Comparison of ENCODE assay signal across 16 cellular contexts in the genomic region with DNA sequence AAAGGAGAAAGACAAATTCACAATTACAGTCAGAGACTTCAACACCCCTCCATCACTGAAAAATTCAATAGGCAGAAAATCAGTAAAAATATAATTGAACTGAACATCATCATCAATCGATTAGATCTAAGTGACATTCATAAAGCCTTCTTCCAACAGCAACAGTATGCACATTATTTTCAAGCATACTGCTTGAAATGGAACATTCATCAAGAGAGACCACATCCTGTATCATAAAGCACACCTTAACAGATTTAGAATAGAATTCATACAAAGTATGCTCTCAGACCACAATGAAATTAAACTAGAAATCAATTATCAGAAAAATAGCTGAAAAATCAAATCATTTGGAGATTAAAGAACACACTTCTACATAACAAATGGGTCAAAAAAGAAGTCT. TPM values are rescaled to one million over a fixed set of nuclear protein-coding genes. Genes with fewer than 3 reads are reported as not detected.
A peak's percentile ranks its signal among the peaks of the same experiment; 100 is the strongest.
DNase-seq lines count a peak whose midpoint lies in the region; ATAC-seq and TF ChIP-seq lines count a peak whose summit lies in the region.
"Had no signal": no experiment of that assay in that cellular context is flagged by ENCODE, and none has a peak within 500 bp of the region (broad histone marks: within the 10 kb centered on the region; RNA-seq: fewer than 3 reads in every experiment).

No MANE protein-coding gene starts in this region.

- intact Hi-C loops in activated CD8-positive, alpha-beta T cell treated with anti-CD3 and anti-CD28 coated beads for 36 hours (cut with micrococcal nuclease): no loop called here

- CTCF ChIA-PET in activated CD8-positive, alpha-beta T cell treated with anti-CD3 and anti-CD28 coated beads for 36 hours (lab: Charles Lee): interaction anchor here (1.0 to 1.8 kb wide), 5 partner anchors 10 to 193 kb away, joined by 3 to 6 read pairs (median 4); no protein-coding TSS in a partner anchor

- DNase-seq in activated naive CD8-positive, alpha-beta T cell treated with anti-CD3 and anti-CD28 coated beads for 36 hours: no peak
- no peak for DNase-seq in DND-41
- DNase-seq in activated CD8-positive, alpha-beta T cell treated with anti-CD3 and anti-CD28 coated beads for 36 hours: no peak
- DNase-seq in naive thymus-derived CD8-positive, alpha-beta T cell: peak in 3 of 10 donors; percentile 9 to 35 (median 28)
- DNase-seq: AML-193, EL, H7, NCI-H187 treated with DMSO at 0.1 percent for 48 hours, NCI-H446, NCI-H774, PC-9 had no signal

- no peak overlapping the region for H3K4me3 ChIP-seq in DND-41 (ENCODE audit: low read depth in 1 of 2, low read length in 2 of 2)
- H3K4me3 ChIP-seq: PC-9 had no signal

- POLR2A ChIA-PET in activated CD8-positive, alpha-beta T cell treated with anti-CD3 and anti-CD28 coated beads for 36 hours (lab: Charles Lee): no interaction called here
- POLR2A ChIA-PET in naive thymus-derived CD8-positive, alpha-beta T cell (lab: Charles Lee): interaction anchor here (1.6 kb wide), 1 partner anchor 165 kb away, joined by 4 read pairs; the partner anchor contains the start of gene RIC1

- H3K4me2 ChIP-seq in DND-41 (ENCODE audit: insufficient read depth, low read length): no peak overlapping the region
- H3K4me2 ChIP-seq: PC-9 had no signal

- H3K27me3 Mint-ChIP-seq in activated naive CD8-positive, alpha-beta T cell: no peaks in the 10 kb centered on the region
- H3K27me3 Mint-ChIP-seq in activated naive CD8-positive, alpha-beta T cell treated with anti-CD3 and anti-CD28 coated beads for 36 hours: no peaks in the 10 kb centered on the region
- no peaks in the 10 kb centered on the region for H3K27me3 Mint-ChIP-seq in activated CD8-positive, alpha-beta T cell treated with anti-CD3 and anti-CD28 coated beads for 36 hours
- no peaks in the 10 kb centered on the region for H3K27me3 Mint-ChIP-seq in naive thymus-derived CD8-positive, alpha-beta T cell

- peak overlapping the region; percentile 73 for H3K27ac Mint-ChIP-seq in activated naive CD8-positive, alpha-beta T cell
- no peak overlapping the region for H3K27ac Mint-ChIP-seq in activated naive CD8-positive, alpha-beta T cell treated with anti-CD3 and anti-CD28 coated beads for 36 hours
- H3K27ac Mint-ChIP-seq in activated CD8-positive, alpha-beta T cell treated with anti-CD3 and anti-CD28 coated beads for 36 hours: no peak overlapping the region
- H3K27ac Mint-ChIP-seq in naive thymus-derived CD8-positive, alpha-beta T cell: peak overlapping the region in 9 of 10 donors; percentile 2 to 57 (median 30)

- H2AFZ ChIP-seq in DND-41 (ENCODE audit: low read depth, low read length): no peak overlapping the region
- H2AFZ ChIP-seq: PC-9 had no signal

- H3K79me2 ChIP-seq in DND-41 (ENCODE audit: insufficient read depth, low read length): no peaks in the 10 kb centered on the region

- no peak for TF ChIP-seq CTCF in DND-41 (IDR thresholded peaks at IDR 0.05; ENCODE audit: borderline replicate concordance, extremely low read depth, low read length, poor library complexity, severe bottlenecking)
- TF ChIP-seq CTCF in activated CD8-positive, alpha-beta T cell treated with anti-CD3 and anti-CD28 coated beads for 36 hours (IDR thresholded peaks at IDR 0.05): no peak

- H3K4me1 Mint-ChIP-seq in activated naive CD8-positive, alpha-beta T cell (ENCODE audit: low read depth): peaks cover 57% of the 10 kb centered on the region
- H3K4me1 Mint-ChIP-seq in activated naive CD8-positive, alpha-beta T cell treated with anti-CD3 and anti-CD28 coated beads for 36 hours: peaks cover 47% of the 10 kb centered on the region
- H3K4me1 Mint-ChIP-seq in activated CD8-positive, alpha-beta T cell treated with anti-CD3 and anti-CD28 coated beads for 36 hours (ENCODE audit: low read depth): peaks cover 54% of the 10 kb centered on the region
- H3K4me1 Mint-ChIP-seq in naive thymus-derived CD8-positive, alpha-beta T cell: peaks cover 17 to 50% (median 48%) of the 10 kb centered on the region in 4 donors

- no peaks in the 10 kb centered on the region for H3K27me3 ChIP-seq in DND-41 (ENCODE audit: insufficient read depth, low read length, poor library complexity)

- peak overlapping the region; percentile 45 for H3K4me3 Mint-ChIP-seq in activated naive CD8-positive, alpha-beta T cell
- no peak overlapping the region for H3K4me3 Mint-ChIP-seq in activated naive CD8-positive, alpha-beta T cell treated with anti-CD3 and anti-CD28 coated beads for 36 hours
- H3K4me3 Mint-ChIP-seq in activated CD8-positive, alpha-beta T cell treated with anti-CD3 and anti-CD28 coated beads for 36 hours: no peak overlapping the region
- H3K4me3 Mint-ChIP-seq in naive thymus-derived CD8-positive, alpha-beta T cell: peak overlapping the region in 9 of 10 donors; percentile 1 to 76 (median 41)

- H4K20me1 ChIP-seq in DND-41 (ENCODE audit: insufficient read depth, low read length): no peaks in the 10 kb centered on the region

- peaks cover 27% of the 10 kb centered on the region for H3K36me3 Mint-ChIP-seq in activated naive CD8-positive, alpha-beta T cell
- H3K36me3 Mint-ChIP-seq in activated naive CD8-positive, alpha-beta T cell treated with anti-CD3 and anti-CD28 coated beads for 36 hours: peaks cover 32% of the 10 kb centered on the region
- H3K36me3 Mint-ChIP-seq in activated CD8-positive, alpha-beta T cell treated with anti-CD3 and anti-CD28 coated beads for 36 hours (ENCODE audit: low read depth): peaks cover 46% of the 10 kb centered on the region
- peaks cover 7 to 70% (median 27%) of the 10 kb centered on the region in 3 donors for H3K36me3 Mint-ChIP-seq in naive thymus-derived CD8-positive, alpha-beta T cell

- H3K9ac ChIP-seq in DND-41 (ENCODE audit: low read depth, low read length): no peak overlapping the region

- no peaks in the 10 kb centered on the region; the same call in none of the 2 replicates for H3K36me3 ChIP-seq in DND-41 (ENCODE audit: insufficient read depth, low read length)

- H3K27ac ChIP-seq in DND-41 (ENCODE audit: low read length): no peak overlapping the region
- H3K27ac ChIP-seq: PC-9 had no signal

- no peaks in the 10 kb centered on the region for H3K9me3 Mint-ChIP-seq in activated naive CD8-positive, alpha-beta T cell (ENCODE audit: low read depth)
- H3K9me3 Mint-ChIP-seq in activated naive CD8-positive, alpha-beta T cell treated with anti-CD3 and anti-CD28 coated beads for 36 hours: no peaks in the 10 kb centered on the region
- no peaks in the 10 kb centered on the region for H3K9me3 Mint-ChIP-seq in activated CD8-positive, alpha-beta T cell treated with anti-CD3 and anti-CD28 coated beads for 36 hours
- no peaks in the 10 kb centered on the region for H3K9me3 Mint-ChIP-seq in naive thymus-derived CD8-positive, alpha-beta T cell

- H3K9me3 ChIP-seq in DND-41 (ENCODE audit: insufficient read depth, low read length, severe bottlenecking): no peaks in the 10 kb centered on the region

- ATAC-seq in DND-41 (ENCODE audit: insufficient read depth, low read depth) (0 out of 3 replicates have a peak, but pooled peaks have one; percentile 37), HG03457 (IDR thresholded peaks at IDR 0.05; ENCODE audit: unreplicated experiment) (no peak), GM18870 (IDR thresholded peaks at IDR 0.05; ENCODE audit: unreplicated experiment) (no peak)
- peak; percentile 47 for ATAC-seq in activated CD8-positive, alpha-beta T cell treated with anti-CD3 and anti-CD28 coated beads for 36 hours
- peak; percentile 68 to 77 for ATAC-seq in naive thymus-derived CD8-positive, alpha-beta T cell
- ATAC-seq: HepG2, Right ventricle myocardium inferior had no signal

- H3K4me1 ChIP-seq in DND-41 (ENCODE audit: insufficient read depth, low read length): no peaks in the 10 kb centered on the region

RNA-seq across cellular contexts. Expression of gene ERMP1, which starts 39.1 kb away (rescaled TPM):
- total RNA-seq in activated naive CD8-positive, alpha-beta T cell treated with anti-CD3 and anti-CD28 coated beads for 36 hours: 1 to 10 TPM; 6.6 to 7.0 TPM
- 10 to 100 TPM; 14.7 to 15.9 TPM for total RNA-seq in activated CD8-positive, alpha-beta T cell treated with anti-CD3 and anti-CD28 coated beads for 36 hours
- total RNA-seq in naive thymus-derived CD8-positive, alpha-beta T cell: 10 to 100 TPM; 16.1 to 16.8 TPM
- polyA plus RNA-seq in naive thymus-derived CD8-positive, alpha-beta T cell: 10 to 100 TPM in 2 of 3 donors, 1 to 10 TPM in 1; 7.0 to 11.8 (median 10.8) TPM

Comparison
In these comparisons a context has a peak if more than half of its experiments do, and no peak if none do; other contexts are left out.
1. H3K27ac Mint-ChIP-seq: peak in activated naive CD8-positive, alpha-beta T cell (single experiment) and naive thymus-derived CD8-positive, alpha-beta T cell (9 of 10); none in activated naive CD8-positive, alpha-beta T cell treated with anti-CD3 and anti-CD28 coated beads for 36 hours (single experiment) and activated CD8-positive, alpha-beta T cell treated with anti-CD3 and anti-CD28 coated beads for 36 hours (single experiment).
2. H3K4me3 Mint-ChIP-seq: peak in activated naive CD8-positive, alpha-beta T cell (single experiment) and naive thymus-derived CD8-positive, alpha-beta T cell (9 of 10); none in activated naive CD8-positive, alpha-beta T cell treated with anti-CD3 and anti-CD28 coated beads for 36 hours (single experiment) and activated CD8-positive, alpha-beta T cell treated with anti-CD3 and anti-CD28 coated beads for 36 hours (single experiment).
3. ATAC-seq: peak in DND-41 (single experiment), activated CD8-positive, alpha-beta T cell treated with anti-CD3 and anti-CD28 coated beads for 36 hours (single experiment) and naive thymus-derived CD8-positive, alpha-beta T cell (2 of 2); none in HG03457 (single experiment) and GM18870 (single experiment).